Comparison of ENCODE assay signal across 17 cellular contexts in genomic region chr16:67902831-67903230, GRCh38. TPM values are rescaled to one million over a fixed set of nuclear protein-coding genes. Genes with fewer than 3 reads are reported as not detected.
"Had no signal": no experiment of that assay in that cellular context is flagged by ENCODE, and none has a peak within 500 bp of the region (broad histone marks: within the 10 kb centered on the region; RNA-seq: fewer than 3 reads in every experiment).

No MANE protein-coding gene starts in this region.

- H3K27ac Mint-ChIP-seq: memory B cell had no signal

- ATAC-seq: left lobe of liver, T-cell had no signal

- H3K27me3 ChIP-seq: adrenal gland, esophagus muscularis mucosa, tibial artery had no signal

- DNase-seq: activated effector memory CD4-positive, alpha-beta T cell treated with Interleukin-2 at 50 U/mL for 16 hours; activated naive CD4-positive, alpha-beta T cell treated with anti-CD3 and anti-CD28 coated beads, Interleukin-2, amount 50 U/mL, for 16 hours; activated T-cell treated with anti-CD3 and anti-CD28 coated beads for 4 hours; adrenal gland; hippocampal formation; SK-N-SH; stimulated activated CD4-positive, alpha-beta T cell treated with anti-CD3 and anti-CD28 coated beads, Interleukin-12 subunit alpha, Interleukin-12 subunit beta, amount 100 ng/mL, for 4 hours; stimulated activated CD4-positive, alpha-beta T cell treated with anti-CD3 and anti-CD28 coated beads, Interleukin-2, amount 100 ng/mL, for 24 hours; T-cell; T-helper 9 cell; tibial artery had no signal

- H3K27ac ChIP-seq: adrenal gland, tibial artery had no signal

- H3K9me3 ChIP-seq: adrenal gland, esophagus muscularis mucosa, SK-N-SH, tibial artery had no signal

- H3K4me3 Mint-ChIP-seq: memory B cell, nephron, T-cell had no signal

- H3K27me3 Mint-ChIP-seq: memory B cell, T-cell had no signal

- H3K4me3 ChIP-seq: adrenal gland, esophagus muscularis mucosa, tibial artery had no signal

- H3K4me1 ChIP-seq: adrenal gland had no signal

- H3K9me3 Mint-ChIP-seq: memory B cell, nephron, T-cell had no signal

- H3K9ac ChIP-seq: SK-N-SH had no signal

- H3K4me2 ChIP-seq: SK-N-SH had no signal

RNA-seq across cellular contexts. Expression of gene NRN1L, which starts 18.1 kb away (rescaled TPM):
- polyA plus RNA-seq: keratinocyte had no signal

RNA-seq across cellular contexts. Expression of gene CTRL, which starts 28.8 kb away (rescaled TPM):
- total RNA-seq: cardiac septum had no signal
